8 cellular contexts compared by ENCODE assay signal in the genomic region with DNA sequence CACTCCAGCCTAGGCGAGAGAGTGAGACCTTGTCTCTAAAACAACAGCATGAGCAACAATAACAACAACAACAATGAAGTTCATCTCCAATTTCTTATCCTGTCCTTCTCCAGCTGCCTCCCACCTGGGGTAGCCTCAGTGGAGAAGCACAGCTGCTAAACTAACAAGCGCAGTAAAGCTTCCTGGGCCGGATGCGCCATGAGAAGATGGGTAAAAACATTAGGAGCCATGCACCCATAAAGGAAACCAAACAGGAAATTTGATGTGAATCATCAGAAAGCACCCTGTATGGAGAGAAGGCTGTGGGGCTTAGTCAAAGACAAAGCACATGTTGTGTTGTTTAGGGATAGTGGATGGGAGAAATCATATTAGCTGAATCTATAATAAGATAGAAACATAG.
A peak's percentile ranks its signal among the peaks of the same experiment; 100 is the strongest.
DNase-seq lines count a peak whose midpoint lies in the region; ATAC-seq and TF ChIP-seq lines count a peak whose summit lies in the region.

No MANE protein-coding gene starts in this region.

- H3K36me3 Mint-ChIP-seq in immature natural killer cell, result no peaks in the 10 kb centered on the region

- TF ChIP-seq POLR2A in lower leg skin (IDR thresholded peaks at IDR 0.05), result no peak

- H3K27ac ChIP-seq in Karpas-422 (ENCODE audit: low read length), result no peak overlapping the region

- H3K4me2 ChIP-seq in Karpas-422 (ENCODE audit: low read depth, low read length, poor library complexity, severe bottlenecking), result no peak overlapping the region

- H3K4me3 ChIP-seq in Karpas-422 (ENCODE audit: low read length), result no peak overlapping the region
- no peak overlapping the region for H3K4me3 ChIP-seq in lower leg skin (ENCODE audit: low read depth, poor library complexity, severe bottlenecking)

- H3K27me3 Mint-ChIP-seq in immature natural killer cell (ENCODE audit: low read depth in 3 of 3), result peaks cover 0 to 4% (median 0%) of the 10 kb centered on the region in 3 donors

- intact Hi-C loops in lower leg skin (cut with DNase I; ENCODE audit: low total_unique reads), result no loop called here

- no peaks in the 10 kb centered on the region for H3K9me2 ChIP-seq in Karpas-422 (replicated peaks; ENCODE audit: insufficient read depth, low read length)

- peak; percentile 55 to 67 for DNase-seq in activated CD4-positive, alpha-beta T cell treated with anti-CD3 and anti-CD28 coated beads, Interleukin-2, amount 50 U/mL, for 48 hours
- DNase-seq in immature natural killer cell, result peak; percentile 19 to 31 (median 26)
- DNase-seq in Karpas-422, result no peak
- no peak for DNase-seq in lower leg skin (ENCODE audit: low spot score in 2 of 2)
- no peak for DNase-seq in DMS79 (lab: John Stamatoyannopoulos, UW)

- peaks cover 56 to 73% of the 10 kb centered on the region in 2 donors for H3K4me1 Mint-ChIP-seq in immature natural killer cell

- peaks cover 24% of the 10 kb centered on the region for H3K4me1 ChIP-seq in Karpas-422 (ENCODE audit: low read length)

- no peaks in the 10 kb centered on the region for H3K9me3 ChIP-seq in Karpas-422 (ENCODE audit: low read length)

- no peaks in the 10 kb centered on the region for H3K9me3 Mint-ChIP-seq in immature natural killer cell

- no peaks in the 10 kb centered on the region for H4K20me1 ChIP-seq in Karpas-422 (ENCODE audit: insufficient read depth, low read depth, low read length)

- peak overlapping the region in 4 of 5 donors; percentile 2 to 39 (median 19) for H3K4me3 Mint-ChIP-seq in immature natural killer cell

- H2AFZ ChIP-seq in Karpas-422 (ENCODE audit: low read length), result no peak overlapping the region

- H3K27me3 ChIP-seq in Karpas-422 (ENCODE audit: low read length), result no peaks in the 10 kb centered on the region

- no peaks in the 10 kb centered on the region for H3K36me3 ChIP-seq in Karpas-422 (ENCODE audit: insufficient read depth, low read length)

- no peaks in the 10 kb centered on the region for H3K79me2 ChIP-seq in Karpas-422 (ENCODE audit: low read length)

- peak overlapping the region; percentile 1 to 90 (median 76) for H3K27ac Mint-ChIP-seq in immature natural killer cell

- ATAC-seq in GM18519 (IDR thresholded peaks at IDR 0.05; ENCODE audit: low FRiP score, unreplicated experiment) (peak; percentile 37), HG03060 (IDR thresholded peaks at IDR 0.05; ENCODE audit: low read depth, unreplicated experiment) (peak; percentile 32), HG02571 (IDR thresholded peaks at IDR 0.05; ENCODE audit: unreplicated experiment) (no peak)

- TF ChIP-seq CTCF in lower leg skin (IDR thresholded peaks at IDR 0.05), result no peak

- 80 to 81% methylated on average over 4 of the region's 4 CpGs for WGBS in lower leg skin, 2 donors

- H3K9ac ChIP-seq in Karpas-422 (ENCODE audit: low read length), result no peak overlapping the region

Comparison
In these comparisons a context has a peak if more than half of its experiments do, and no peak if none do; other contexts are left out.
1. DNase-seq: peak in activated CD4-positive, alpha-beta T cell treated with anti-CD3 and anti-CD28 coated beads, Interleukin-2, amount 50 U/mL, for 48 hours (2 of 2) and immature natural killer cell (3 of 3); none in Karpas-422 (single experiment), lower leg skin (0 of 2) and DMS79 (single experiment).